In genomic region chr12:42325326-42325775, GRCh38 we compare ENCODE assay signal across 8 cellular contexts. TPM values are rescaled to one million over a fixed set of nuclear protein-coding genes. Genes with fewer than 3 reads are reported as not detected.
DNase-seq lines count a peak whose midpoint lies in the region; ATAC-seq and TF ChIP-seq lines count a peak whose summit lies in the region.

No MANE protein-coding gene starts in this region.

- H3K4me1 Mint-ChIP-seq in naive thymus-derived CD4-positive, alpha-beta T cell = peaks cover 29 to 52% (median 45%) of the 10 kb centered on the region in 7 donors

- H3K4me3 ChIP-seq in AG04449 (ENCODE audit: low read depth, low read length) = peak overlapping the region; percentile 68
- H3K4me3 ChIP-seq in Karpas-422 (ENCODE audit: low read length) = peak overlapping the region; percentile 73
- peak overlapping the region; percentile 51 for H3K4me3 ChIP-seq in colonic mucosa
- peak overlapping the region; percentile 69 for H3K4me3 ChIP-seq in naive thymus-derived CD4-positive, alpha-beta T cell (ENCODE audit: low read length)

- peak overlapping the region; percentile 89 for H3K4me2 ChIP-seq in Karpas-422 (ENCODE audit: low read depth, low read length, poor library complexity, severe bottlenecking)

- peaks cover 32% of the 10 kb centered on the region for H3K4me1 ChIP-seq in Karpas-422 (ENCODE audit: low read length)
- H3K4me1 ChIP-seq in colonic mucosa = peaks cover 7% of the 10 kb centered on the region
- H3K4me1 ChIP-seq in naive thymus-derived CD4-positive, alpha-beta T cell (ENCODE audit: control insufficient read depth in 2 of 2, insufficient read depth in 2 of 2, low read length in 2 of 2) = peaks cover 15 to 20% of the 10 kb centered on the region in 2 donors

- H3K27ac Mint-ChIP-seq in naive thymus-derived CD4-positive, alpha-beta T cell = peak overlapping the region; percentile 93 to 99 (median 97)

- intact Hi-C loops in colonic mucosa (cut with DNase I) = no loop called here
- intact Hi-C loops in naive thymus-derived CD4-positive, alpha-beta T cell (cut with micrococcal nuclease) = loop anchor here in 1 of 2 donors (10.0 kb wide), 1 partner anchor 1429 kb away; the partner anchor contains the start of genes IRAK4 and PUS7L

- H3K27ac ChIP-seq in Karpas-422 (ENCODE audit: low read length) (peak overlapping the region; percentile 71), colonic mucosa (peak overlapping the region; percentile 54)
- H3K27ac ChIP-seq in naive thymus-derived CD4-positive, alpha-beta T cell (ENCODE audit: low read depth, low read length) = peak overlapping the region; percentile 80

- no peaks in the 10 kb centered on the region for H3K9me2 ChIP-seq in Karpas-422 (replicated peaks; ENCODE audit: insufficient read depth, low read length)

- no peak for ATAC-seq in naive thymus-derived CD4-positive, alpha-beta T cell
- ATAC-seq in HG02610 (IDR thresholded peaks at IDR 0.05; ENCODE audit: unreplicated experiment) (no peak), GM21381 (IDR thresholded peaks at IDR 0.05; ENCODE audit: unreplicated experiment) (no peak), GM18868 (IDR thresholded peaks at IDR 0.05; ENCODE audit: unreplicated experiment) (no peak)

- peaks cover 65% of the 10 kb centered on the region for H3K79me2 ChIP-seq in Karpas-422 (ENCODE audit: low read length)

- H3K4me3 Mint-ChIP-seq in naive thymus-derived CD4-positive, alpha-beta T cell = peak overlapping the region; percentile 92 to 100 (median 98)

- no peak for DNase-seq in AG04449 (ENCODE audit: low read depth, low spot score)
- no peak for DNase-seq in Karpas-422
- no peak for DNase-seq in colonic mucosa
- no peak for DNase-seq in naive thymus-derived CD4-positive, alpha-beta T cell
- no peak for DNase-seq in KBM-7

- H3K36me3 Mint-ChIP-seq in naive thymus-derived CD4-positive, alpha-beta T cell = peaks cover 6 to 38% (median 7%) of the 10 kb centered on the region in 5 donors

- no peak for TF ChIP-seq CTCF in AG04449 (IDR thresholded peaks at IDR 0.05; ENCODE audit: insufficient read depth, low read length, missing control alignments)
- no peak for TF ChIP-seq CTCF in colonic mucosa (IDR thresholded peaks at IDR 0.05)

- H3K9me3 Mint-ChIP-seq in naive thymus-derived CD4-positive, alpha-beta T cell = no peaks in the 10 kb centered on the region

- H3K9ac ChIP-seq in Karpas-422 (ENCODE audit: low read length) (peak overlapping the region; percentile 81), colonic mucosa (ENCODE audit: low read depth in 2 of 2, low read length in 2 of 2) (peak overlapping the region; percentile 56 to 89)

- H3K27me3 ChIP-seq in Karpas-422 (ENCODE audit: low read length) (no peaks in the 10 kb centered on the region), colonic mucosa (no peaks in the 10 kb centered on the region)
- no peaks in the 10 kb centered on the region for H3K27me3 ChIP-seq in naive thymus-derived CD4-positive, alpha-beta T cell (ENCODE audit: control insufficient read depth in 2 of 2, insufficient read depth in 2 of 2, low read length in 2 of 2)

- in situ Hi-C loops in KBM-7 (cut with MboI; ENCODE audit: low pct_unique_long_range_greater_than_20kb, low sequenced_read_pairs) = no loop called here

- no peaks in the 10 kb centered on the region for H3K9me3 ChIP-seq in Karpas-422 (ENCODE audit: low read length)
- H3K9me3 ChIP-seq in colonic mucosa = no peaks in the 10 kb centered on the region
- H3K9me3 ChIP-seq in naive thymus-derived CD4-positive, alpha-beta T cell (ENCODE audit: control insufficient read depth in 2 of 3, low read length in 3 of 3) = no peaks in the 10 kb centered on the region

- peaks cover 13% of the 10 kb centered on the region for H4K20me1 ChIP-seq in Karpas-422 (ENCODE audit: insufficient read depth, low read depth, low read length)

- POLR2A ChIA-PET in AG04449 (lab: Yijun Ruan, JAX) = interaction anchor here (0.6 kb wide), 1 partner anchor 26 kb away, joined by 4 read pairs; no protein-coding TSS in a partner anchor
- POLR2A ChIA-PET in naive thymus-derived CD4-positive, alpha-beta T cell (lab: Charles Lee) = interaction anchor here (1.5 to 3.3 kb wide), 3 partner anchors 14 to 90 kb away, joined by 4 to 15 read pairs (median 5); no protein-coding TSS in a partner anchor

- CTCF ChIA-PET in AG04449 (lab: Yijun Ruan, JAX) = no interaction called here
- CTCF ChIA-PET in naive thymus-derived CD4-positive, alpha-beta T cell (lab: Charles Lee) = interaction anchor here (0.8 kb wide), 1 partner anchor 13 kb away, joined by 3 read pairs; no protein-coding TSS in a partner anchor

- H3K36me3 ChIP-seq in Karpas-422 (ENCODE audit: insufficient read depth, low read length) (0 out of 2 replicates have a peak, but pooled peaks cover 5% of the 10 kb centered on the region), colonic mucosa (no peaks in the 10 kb centered on the region)
- peaks cover 0 to 7% (median 6%) of the 10 kb centered on the region in 3 experiments for H3K36me3 ChIP-seq in naive thymus-derived CD4-positive, alpha-beta T cell (ENCODE audit: control insufficient read depth in 2 of 3, insufficient read depth in 3 of 3, low read length in 3 of 3)

- no peaks in the 10 kb centered on the region for H3K27me3 Mint-ChIP-seq in naive thymus-derived CD4-positive, alpha-beta T cell

- peak overlapping the region; percentile 62; the same call in 1 of the 2 replicates for H2AFZ ChIP-seq in Karpas-422 (ENCODE audit: low read length)

RNA-seq across cellular contexts. Expression of gene ZCRB1, which starts 0.5 kb away (rescaled TPM):
- 48.2 and 58.4 TPM in 2 replicates for total RNA-seq in Karpas-422 (2014; rRNA removed; shearing (Covaris generic); ENCODE audit: low replicate concordance)
- total RNA-seq in colonic mucosa = 10 to 100 TPM; 31.2 to 35.5 TPM
- total RNA-seq in naive thymus-derived CD4-positive, alpha-beta T cell = 10 to 100 TPM; 20.3 to 47.5 (median 23.8) TPM
- 10 to 100 TPM; 45.2 to 69.7 TPM for polyA plus RNA-seq in naive thymus-derived CD4-positive, alpha-beta T cell

RNA-seq across cellular contexts. Expression of gene PPHLN1, which starts 0.6 kb away (rescaled TPM):
- 115 and 174 TPM in 2 replicates for total RNA-seq in Karpas-422 (2014; rRNA removed; shearing (Covaris generic); ENCODE audit: low replicate concordance)
- total RNA-seq in colonic mucosa = 10 to 100 TPM; 36.8 to 39.7 TPM
- 10 to 100 TPM; 89.1 to 97.6 (median 90.2) TPM for total RNA-seq in naive thymus-derived CD4-positive, alpha-beta T cell
- polyA plus RNA-seq in naive thymus-derived CD4-positive, alpha-beta T cell = 100 to 1,000 TPM; 162 to 182 TPM
